ENCODE assay signal across 8 cellular contexts in genomic region chr3:49786357-49787181, GRCh38. TPM values are rescaled to one million over a fixed set of nuclear protein-coding genes. Genes with fewer than 3 reads are reported as not detected.
A peak's percentile ranks its signal among the peaks of the same experiment; 100 is the strongest.
DNase-seq lines count a peak whose midpoint lies in the region; TF ChIP-seq lines count a peak whose summit lies in the region.

Gene IP6K1, minus strand, starts transcription at chr3:49786542. Its CDS starts 38,502 bp downstream, at chr3:49748040.

- H2BK15ac ChIP-seq in H9 (ENCODE audit: low read depth, low read length): no peak within 1 kb of the TSS

- no peak within 1 kb of the TSS for H4K91ac ChIP-seq in H9 (ENCODE audit: insufficient read length, low read depth, low read length)

- H4K5ac ChIP-seq in H9 (ENCODE audit: insufficient read length, low read depth, low read length): no peak within 1 kb of the TSS

- H4K20me1 ChIP-seq in H9 (ENCODE audit: control insufficient read depth, insufficient read depth, insufficient read length): no peaks in the 10 kb centered on the region

- H3K79me1 ChIP-seq in H9 (ENCODE audit: insufficient read depth, low read depth, low read length, poor library complexity, severe bottlenecking): peaks cover 6% of the 10 kb centered on the region

- H3K23me2 ChIP-seq in H9 (ENCODE audit: insufficient read length, low read depth, low read length, poor library complexity, severe bottlenecking): peaks cover 5% of the 10 kb centered on the region

- no peak within 1 kb of the TSS for H3K27ac ChIP-seq in H9 (ENCODE audit: insufficient read length, low read depth, low read length)

- H2AFZ ChIP-seq in H9 (ENCODE audit: low read length): no peak within 1 kb of the TSS

- H3K4me2 ChIP-seq in H9 (ENCODE audit: insufficient read depth, insufficient read length, low read length): peak within 1 kb of the TSS; percentile 73

- DNase-seq in H9 (peak; percentile 100), MG63 (peak; percentile 99), SHP77 treated with DMSO at 0.1 percent for 48 hours (lab: John Stamatoyannopoulos, UW) (peak; percentile 99), fibroblast of the aortic adventitia (ENCODE audit: low read depth) (peak; percentile 100)
- peak; percentile 100 for DNase-seq in activated effector memory CD4-positive, alpha-beta T cell treated with anti-CD3 and anti-CD28 coated beads, Interleukin-2, amount 50 U/mL, for 16 hours

- WGBS in H9 (ENCODE audit: extremely low coverage, insufficient read length, low lambda C conversion rate): no CpG with 5 or more reads among the region's 55 CpGs

- H3K4ac ChIP-seq in H9 (ENCODE audit: low read depth, low read length): no peak within 1 kb of the TSS

- H3K4me3 Mint-ChIP-seq in H9 (peak within 1 kb of the TSS; percentile 87 to 92), nephron (peak within 1 kb of the TSS; percentile 90 to 94 (median 93))
- H3K4me3 Mint-ChIP-seq in stimulated activated naive CD8-positive, alpha-beta T cell treated with anti-CD3 and anti-CD28 coated beads, Interleukin-15, Interleukin-2, amounts not matched to agents 100 ng/mL and 50 ng/mL, for 24 hours: peak within 1 kb of the TSS; percentile 98

- no peak within 1 kb of the TSS for H2AK5ac ChIP-seq in H9 (ENCODE audit: insufficient read length, low read length)

- H3K9me3 ChIP-seq in ES-I3 (ENCODE audit: control insufficient read depth, insufficient read depth, low read length) (no peaks in the 10 kb centered on the region), H9 (ENCODE audit: control insufficient read depth, low read depth, low read length) (no peaks in the 10 kb centered on the region), MG63 (no peaks in the 10 kb centered on the region)

- H3K23ac ChIP-seq in H9 (ENCODE audit: insufficient read length, low read depth, low read length): no peak within 1 kb of the TSS

- H2BK120ac ChIP-seq in H9 (ENCODE audit: low read depth, low read length, poor library complexity, severe bottlenecking): no peak within 1 kb of the TSS

- peak within 1 kb of the TSS; percentile 52; the same call in 1 of the 2 replicates for H3K14ac ChIP-seq in H9 (ENCODE audit: insufficient read depth, low read length)

- H3K27me3 ChIP-seq in H9 (ENCODE audit: insufficient read depth, low read length): no peaks in the 10 kb centered on the region; the same call in 1 of the 2 replicates
- H3K27me3 ChIP-seq in MG63: no peaks in the 10 kb centered on the region

- H3K56ac ChIP-seq in H9 (ENCODE audit: insufficient read length, low read depth, low read length): no peak within 1 kb of the TSS

- H2BK5ac ChIP-seq in H9 (ENCODE audit: insufficient read length, low read length): no peak within 1 kb of the TSS

- H3K4me1 ChIP-seq in ES-I3 (ENCODE audit: insufficient read depth, low read length) (peaks cover 9% of the 10 kb centered on the region), H9 (ENCODE audit: insufficient read depth, low read length) (no peaks in the 10 kb centered on the region)

- H3K27me3 Mint-ChIP-seq in H9 (ENCODE audit: low read depth) (no peaks in the 10 kb centered on the region; the same call in 1 of the 2 replicates), nephron (ENCODE audit: low read depth) (peaks cover 4% of the 10 kb centered on the region)
- H3K27me3 Mint-ChIP-seq in stimulated activated naive CD8-positive, alpha-beta T cell treated with anti-CD3 and anti-CD28 coated beads, Interleukin-15, Interleukin-2, amounts not matched to agents 100 ng/mL and 50 ng/mL, for 24 hours: no peaks in the 10 kb centered on the region

- H3K36me3 Mint-ChIP-seq in H9 (ENCODE audit: insufficient read depth in 1 of 3, low read depth in 3 of 3) (peaks cover 10 to 24% (median 22%) of the 10 kb centered on the region in 3 experiments), nephron (ENCODE audit: low read depth) (peaks cover 10% of the 10 kb centered on the region)
- peaks cover 16% of the 10 kb centered on the region for H3K36me3 Mint-ChIP-seq in stimulated activated naive CD8-positive, alpha-beta T cell treated with anti-CD3 and anti-CD28 coated beads, Interleukin-15, Interleukin-2, amounts not matched to agents 100 ng/mL and 50 ng/mL, for 24 hours (ENCODE audit: low read depth)

- no peak within 1 kb of the TSS for H4K8ac ChIP-seq in H9 (replicated peaks; ENCODE audit: insufficient read length, low read depth, low read length)

- peak within 1 kb of the TSS; percentile 90 to 97 (median 92) for H3K27ac Mint-ChIP-seq in H9
- peak within 1 kb of the TSS; percentile 97 to 99 (median 97) for H3K27ac Mint-ChIP-seq in nephron
- H3K27ac Mint-ChIP-seq in stimulated activated naive CD8-positive, alpha-beta T cell treated with anti-CD3 and anti-CD28 coated beads, Interleukin-15, Interleukin-2, amounts not matched to agents 100 ng/mL and 50 ng/mL, for 24 hours: peak within 1 kb of the TSS; percentile 95

- H3K9ac ChIP-seq in ES-I3 (ENCODE audit: low read depth, low read length) (peak within 1 kb of the TSS; percentile 92), H9 (ENCODE audit: extremely low read depth, insufficient read length, low read length) (peak within 1 kb of the TSS; percentile 87)

- peaks cover under 1% of the 10 kb centered on the region; the same call in 1 of the 2 replicates for H3K36me3 ChIP-seq in ES-I3 (ENCODE audit: insufficient read depth, low read length)
- H3K36me3 ChIP-seq in MG63: peaks cover 4% of the 10 kb centered on the region; the same call in 1 of the 2 replicates

- peaks cover 2% of the 10 kb centered on the region; the same call in 1 of the 2 replicates for H3K79me2 ChIP-seq in H9 (ENCODE audit: insufficient read depth, low read length)

- no peak within 1 kb of the TSS for H3T11ph ChIP-seq in H9 (ENCODE audit: low read length)

- H3K4me3 ChIP-seq in MG63 (peak within 1 kb of the TSS; percentile 92), fibroblast of the aortic adventitia (ENCODE audit: low read depth, low read length) (peak within 1 kb of the TSS; percentile 86)

- TF ChIP-seq CTCF in H9 (conservative IDR thresholded peaks at IDR 0.05) (no peak), fibroblast of the aortic adventitia (IDR thresholded peaks at IDR 0.05; ENCODE audit: insufficient read depth, low read length) (no peak), nephron (IDR thresholded peaks at IDR 0.05; ENCODE audit: unreplicated experiment in 3 of 3) (no peak)

- H3K9me3 Mint-ChIP-seq in H9 (no peaks in the 10 kb centered on the region; a peak in 1 of 5 replicates), nephron (no peaks in the 10 kb centered on the region)
- no peaks in the 10 kb centered on the region for H3K9me3 Mint-ChIP-seq in stimulated activated naive CD8-positive, alpha-beta T cell treated with anti-CD3 and anti-CD28 coated beads, Interleukin-15, Interleukin-2, amounts not matched to agents 100 ng/mL and 50 ng/mL, for 24 hours

- H3K18ac ChIP-seq in H9 (ENCODE audit: insufficient read length, low read depth, low read length): peak within 1 kb of the TSS; percentile 8

- H3K4me1 Mint-ChIP-seq in H9: peaks cover 15 to 23% of the 10 kb centered on the region in 2 experiments
- peaks cover 12% of the 10 kb centered on the region for H3K4me1 Mint-ChIP-seq in nephron
- peaks cover 34% of the 10 kb centered on the region for H3K4me1 Mint-ChIP-seq in stimulated activated naive CD8-positive, alpha-beta T cell treated with anti-CD3 and anti-CD28 coated beads, Interleukin-15, Interleukin-2, amounts not matched to agents 100 ng/mL and 50 ng/mL, for 24 hours (ENCODE audit: low read depth)

- no peak within 1 kb of the TSS for H2BK12ac ChIP-seq in H9 (ENCODE audit: insufficient read length, low read depth, low read length)

- H2BK20ac ChIP-seq in H9 (ENCODE audit: low read depth, low read length, poor library complexity, severe bottlenecking): no peak within 1 kb of the TSS

RNA-seq across cellular contexts. Expression of gene IP6K1, which starts in this region (rescaled TPM):
- total RNA-seq in H9 (2021): 42.0 and 42.2 TPM in 2 replicates
- total RNA-seq in MG63 (2014; rRNA removed; shearing (Covaris generic); ENCODE audit: low replicate concordance): 10.9 and 19.5 TPM in 2 replicates
- total RNA-seq in fibroblast of the aortic adventitia (ENCODE audit: low replicate concordance): 29.6 TPM in 2 replicates
